In genomic region chr1:24118410-24119242, GRCh38 we compare ENCODE assay signal across 1 cellular context.
TF ChIP-seq lines count a peak whose summit lies in the region.

No MANE protein-coding gene starts in this region.

TF ChIP-seq in HepG2, 621 proteins besides CTCF, POLR2A, EP300 and RAD21 (continued from another document and continues in another):
- TF ChIP-seq ZKSCAN1 (IDR thresholded peaks at IDR 0.05; ENCODE audit: low read length): no peak
- no peak for TF ChIP-seq SOX13 (IDR thresholded peaks at IDR 0.05)
- TF ChIP-seq SOX13 (CRISPR knock-in tag; conservative IDR thresholded peaks at IDR 0.05 in 1 of 2, IDR thresholded peaks at IDR 0.05 in 1 of 2): peak in 1 of 2 experiments; percentile 44; a peak in 1 of 4 replicates
- no peak for TF ChIP-seq THYN1 (CRISPR knock-in tag; IDR thresholded peaks at IDR 0.05; ENCODE audit: borderline replicate concordance, low read depth)
- no peak for TF ChIP-seq ZNF562 (CRISPR knock-in tag; IDR thresholded peaks at IDR 0.05; ENCODE audit: borderline replicate concordance)
- TF ChIP-seq, protein P1, sequence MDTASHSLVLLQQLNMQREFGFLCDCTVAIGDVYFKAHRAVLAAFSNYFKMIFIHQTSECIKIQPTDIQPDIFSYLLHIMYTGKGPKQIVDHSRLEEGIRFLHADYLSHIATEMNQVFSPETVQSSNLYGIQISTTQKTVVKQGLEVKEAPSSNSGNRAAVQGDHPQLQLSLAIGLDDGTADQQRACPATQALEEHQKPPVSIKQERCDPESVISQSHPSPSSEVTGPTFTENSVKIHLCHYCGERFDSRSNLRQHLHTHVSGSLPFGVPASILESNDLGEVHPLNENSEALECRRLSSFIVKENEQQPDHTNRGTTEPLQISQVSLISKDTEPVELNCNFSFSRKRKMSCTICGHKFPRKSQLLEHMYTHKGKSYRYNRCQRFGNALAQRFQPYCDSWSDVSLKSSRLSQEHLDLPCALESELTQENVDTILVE (CRISPR knock-in tag; IDR thresholded peaks at IDR 0.05): peak; percentile 60
- TF ChIP-seq ZNF333 (CRISPR knock-in tag; IDR thresholded peaks at IDR 0.05; ENCODE audit: borderline replicate concordance): no peak
- 0 out of 2 replicates have a peak, but pooled peaks have one; percentile 46 for TF ChIP-seq KLF9 (CRISPR knock-in tag; IDR thresholded peaks at IDR 0.05; ENCODE audit: low read depth)
- no peak for TF ChIP-seq ZFP90 (CRISPR knock-in tag; IDR thresholded peaks at IDR 0.05; ENCODE audit: borderline replicate concordance)
- TF ChIP-seq YEATS2 (CRISPR knock-in tag; IDR thresholded peaks at IDR 0.05; ENCODE audit: borderline replicate concordance): peak; percentile 45; the same call in 1 of the 2 replicates
- TF ChIP-seq ZNF850 (CRISPR knock-in tag; conservative IDR thresholded peaks at IDR 0.05): no peak
- no peak for TF ChIP-seq SMC3 (IDR thresholded peaks at IDR 0.05; ENCODE audit: low read length)
- peak; percentile 77 for TF ChIP-seq HNF4A (CRISPR knock-in tag; IDR thresholded peaks at IDR 0.05)
- peak; percentile 31 for TF ChIP-seq MED8 (CRISPR knock-in tag; IDR thresholded peaks at IDR 0.05; ENCODE audit: insufficient replicate concordance)
- TF ChIP-seq NR2C2 (CRISPR knock-in tag; IDR thresholded peaks at IDR 0.05; ENCODE audit: borderline replicate concordance): peak; percentile 35; the same call in 1 of the 2 replicates
- no peak for TF ChIP-seq ARID2 (CRISPR knock-in tag; IDR thresholded peaks at IDR 0.05; ENCODE audit: borderline replicate concordance)
- TF ChIP-seq ZNF251 (CRISPR knock-in tag; IDR thresholded peaks at IDR 0.05): no peak
- TF ChIP-seq ATM (IDR thresholded peaks at IDR 0.05; ENCODE audit: borderline replicate concordance): no peak
- TF ChIP-seq ZNF709 (CRISPR knock-in tag; IDR thresholded peaks at IDR 0.05): no peak
- 0 out of 4 replicates have a peak, but pooled peaks of 1 of the 2 experiments have one; percentile 20 for TF ChIP-seq KLF16 (CRISPR knock-in tag; IDR thresholded peaks at IDR 0.05)
- TF ChIP-seq GATAD1 (CRISPR knock-in tag; IDR thresholded peaks at IDR 0.05): peak; percentile 55
- peak; percentile 61; the same call in 1 of the 2 replicates for TF ChIP-seq ZMYM3 (CRISPR knock-in tag; IDR thresholded peaks at IDR 0.05)
- TF ChIP-seq DNMT1 (CRISPR knock-in tag; IDR thresholded peaks at IDR 0.05): no peak
- no peak for TF ChIP-seq ZNF225 (CRISPR knock-in tag; IDR thresholded peaks at IDR 0.05)
- TF ChIP-seq, protein P2, sequence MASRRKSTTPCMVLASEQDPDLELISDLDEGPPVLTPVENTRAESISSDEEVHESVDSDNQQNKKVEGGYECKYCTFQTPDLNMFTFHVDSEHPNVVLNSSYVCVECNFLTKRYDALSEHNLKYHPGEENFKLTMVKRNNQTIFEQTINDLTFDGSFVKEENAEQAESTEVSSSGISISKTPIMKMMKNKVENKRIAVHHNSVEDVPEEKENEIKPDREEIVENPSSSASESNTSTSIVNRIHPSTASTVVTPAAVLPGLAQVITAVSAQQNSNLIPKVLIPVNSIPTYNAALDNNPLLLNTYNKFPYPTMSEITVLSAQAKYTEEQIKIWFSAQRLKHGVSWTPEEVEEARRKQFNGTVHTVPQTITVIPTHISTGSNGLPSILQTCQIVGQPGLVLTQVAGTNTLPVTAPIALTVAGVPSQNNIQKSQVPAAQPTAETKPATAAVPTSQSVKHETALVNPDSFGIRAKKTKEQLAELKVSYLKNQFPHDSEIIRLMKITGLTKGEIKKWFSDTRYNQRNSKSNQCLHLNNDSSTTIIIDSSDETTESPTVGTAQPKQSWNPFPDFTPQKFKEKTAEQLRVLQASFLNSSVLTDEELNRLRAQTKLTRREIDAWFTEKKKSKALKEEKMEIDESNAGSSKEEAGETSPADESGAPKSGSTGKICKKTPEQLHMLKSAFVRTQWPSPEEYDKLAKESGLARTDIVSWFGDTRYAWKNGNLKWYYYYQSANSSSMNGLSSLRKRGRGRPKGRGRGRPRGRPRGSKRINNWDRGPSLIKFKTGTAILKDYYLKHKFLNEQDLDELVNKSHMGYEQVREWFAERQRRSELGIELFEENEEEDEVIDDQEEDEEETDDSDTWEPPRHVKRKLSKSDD (CRISPR knock-in tag; IDR thresholded peaks at IDR 0.05; ENCODE audit: low read depth): 0 out of 2 replicates have a peak, but pooled peaks have one; percentile 42
- TF ChIP-seq RERE (CRISPR knock-in tag; IDR thresholded peaks at IDR 0.05; ENCODE audit: low read depth): no peak
- no peak for TF ChIP-seq ZNF777 (CRISPR knock-in tag; IDR thresholded peaks at IDR 0.05)
- TF ChIP-seq SOX5 (CRISPR knock-in tag; IDR thresholded peaks at IDR 0.05; ENCODE audit: borderline replicate concordance): peak; percentile 74; the same call in 1 of the 2 replicates
- no peak for TF ChIP-seq AGO2 (optimal IDR thresholded peaks at IDR 0.05; ENCODE audit: low read depth, low read length)
- TF ChIP-seq, protein P3, sequence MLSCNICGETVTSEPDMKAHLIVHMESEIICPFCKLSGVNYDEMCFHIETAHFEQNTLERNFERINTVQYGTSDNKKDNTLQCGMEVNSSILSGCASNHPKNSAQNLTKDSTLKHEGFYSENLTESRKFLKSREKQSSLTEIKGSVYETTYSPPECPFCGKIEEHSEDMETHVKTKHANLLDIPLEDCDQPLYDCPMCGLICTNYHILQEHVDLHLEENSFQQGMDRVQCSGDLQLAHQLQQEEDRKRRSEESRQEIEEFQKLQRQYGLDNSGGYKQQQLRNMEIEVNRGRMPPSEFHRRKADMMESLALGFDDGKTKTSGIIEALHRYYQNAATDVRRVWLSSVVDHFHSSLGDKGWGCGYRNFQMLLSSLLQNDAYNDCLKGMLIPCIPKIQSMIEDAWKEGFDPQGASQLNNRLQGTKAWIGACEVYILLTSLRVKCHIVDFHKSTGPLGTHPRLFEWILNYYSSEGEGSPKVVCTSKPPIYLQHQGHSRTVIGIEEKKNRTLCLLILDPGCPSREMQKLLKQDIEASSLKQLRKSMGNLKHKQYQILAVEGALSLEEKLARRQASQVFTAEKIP (CRISPR knock-in tag; IDR thresholded peaks at IDR 0.05; ENCODE audit: borderline replicate concordance): no peak
- TF ChIP-seq ZBTB38 (CRISPR knock-in tag; IDR thresholded peaks at IDR 0.05): no peak
- TF ChIP-seq MIER2 (CRISPR knock-in tag; IDR thresholded peaks at IDR 0.05): peak; percentile 34; the same call in 1 of the 2 replicates
- TF ChIP-seq ZNF605 (CRISPR knock-in tag; IDR thresholded peaks at IDR 0.05): no peak
- peak; percentile 41; the same call in 1 of the 2 replicates for TF ChIP-seq ZBTB21 (CRISPR knock-in tag; IDR thresholded peaks at IDR 0.05)
- no peak for TF ChIP-seq RBFOX2 (IDR thresholded peaks at IDR 0.05; ENCODE audit: low read depth, low read length)
- TF ChIP-seq TBX2 (CRISPR knock-in tag; IDR thresholded peaks at IDR 0.05; ENCODE audit: borderline replicate concordance): peak; percentile 97
- TF ChIP-seq ZNF629 (CRISPR knock-in tag; conservative IDR thresholded peaks at IDR 0.05): no peak
- TF ChIP-seq ZZZ3 (CRISPR knock-in tag; IDR thresholded peaks at IDR 0.05; ENCODE audit: borderline replicate concordance): no peak
- TF ChIP-seq ZNF772 (CRISPR knock-in tag; IDR thresholded peaks at IDR 0.05): peak; percentile 60
- TF ChIP-seq, protein P4, sequence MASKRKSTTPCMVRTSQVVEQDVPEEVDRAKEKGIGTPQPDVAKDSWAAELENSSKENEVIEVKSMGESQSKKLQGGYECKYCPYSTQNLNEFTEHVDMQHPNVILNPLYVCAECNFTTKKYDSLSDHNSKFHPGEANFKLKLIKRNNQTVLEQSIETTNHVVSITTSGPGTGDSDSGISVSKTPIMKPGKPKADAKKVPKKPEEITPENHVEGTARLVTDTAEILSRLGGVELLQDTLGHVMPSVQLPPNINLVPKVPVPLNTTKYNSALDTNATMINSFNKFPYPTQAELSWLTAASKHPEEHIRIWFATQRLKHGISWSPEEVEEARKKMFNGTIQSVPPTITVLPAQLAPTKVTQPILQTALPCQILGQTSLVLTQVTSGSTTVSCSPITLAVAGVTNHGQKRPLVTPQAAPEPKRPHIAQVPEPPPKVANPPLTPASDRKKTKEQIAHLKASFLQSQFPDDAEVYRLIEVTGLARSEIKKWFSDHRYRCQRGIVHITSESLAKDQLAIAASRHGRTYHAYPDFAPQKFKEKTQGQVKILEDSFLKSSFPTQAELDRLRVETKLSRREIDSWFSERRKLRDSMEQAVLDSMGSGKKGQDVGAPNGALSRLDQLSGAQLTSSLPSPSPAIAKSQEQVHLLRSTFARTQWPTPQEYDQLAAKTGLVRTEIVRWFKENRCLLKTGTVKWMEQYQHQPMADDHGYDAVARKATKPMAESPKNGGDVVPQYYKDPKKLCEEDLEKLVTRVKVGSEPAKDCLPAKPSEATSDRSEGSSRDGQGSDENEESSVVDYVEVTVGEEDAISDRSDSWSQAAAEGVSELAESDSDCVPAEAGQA (IDR thresholded peaks at IDR 0.05; ENCODE audit: low read depth): no peak
- TF ChIP-seq, protein P4 (CRISPR knock-in tag; IDR thresholded peaks at IDR 0.05; ENCODE audit: borderline replicate concordance): no peak
- TF ChIP-seq TOPORS (CRISPR knock-in tag; IDR thresholded peaks at IDR 0.05): no peak
- peak; percentile 88 for TF ChIP-seq ZNF670 (CRISPR knock-in tag; IDR thresholded peaks at IDR 0.05; ENCODE audit: borderline replicate concordance)
- no peak for TF ChIP-seq FOXJ3 (CRISPR knock-in tag; IDR thresholded peaks at IDR 0.05; ENCODE audit: borderline replicate concordance)
- TF ChIP-seq ZBTB14 (CRISPR knock-in tag; IDR thresholded peaks at IDR 0.05): no peak
- no peak for TF ChIP-seq ZNF563 (CRISPR knock-in tag; IDR thresholded peaks at IDR 0.05)
- TF ChIP-seq NFIC (IDR thresholded peaks at IDR 0.05; ENCODE audit: low read length): no peak
- TF ChIP-seq KMT2B (CRISPR knock-in tag; IDR thresholded peaks at IDR 0.05): 0 out of 2 replicates have a peak, but pooled peaks have one; percentile 28
- TF ChIP-seq ZNF331 (CRISPR knock-in tag; IDR thresholded peaks at IDR 0.05): no peak
- TF ChIP-seq ZNF747 (CRISPR knock-in tag; IDR thresholded peaks at IDR 0.05; ENCODE audit: borderline replicate concordance): peak; percentile 76; the same call in 1 of the 2 replicates
- peak; percentile 90 for TF ChIP-seq ZNF460 (CRISPR knock-in tag; IDR thresholded peaks at IDR 0.05; ENCODE audit: borderline replicate concordance)
